15 cellular contexts compared by ENCODE assay signal in genomic region chr2:905833-906140, GRCh38. TPM values are rescaled to one million over a fixed set of nuclear protein-coding genes. Genes with fewer than 3 reads are reported as not detected.
DNase-seq lines count a peak whose midpoint lies in the region; ATAC-seq lines count a peak whose summit lies in the region.
"Had no signal": no experiment of that assay in that cellular context is flagged by ENCODE, and none has a peak within 500 bp of the region (broad histone marks: within the 10 kb centered on the region; RNA-seq: fewer than 3 reads in every experiment).

No MANE protein-coding gene starts in this region.

- DNase-seq in activated CD8-positive, alpha-beta memory T cell treated with anti-CD3 and anti-CD28 coated beads for 24 hours: peak; percentile 41
- no peak for DNase-seq in activated CD8-positive, alpha-beta memory T cell treated with anti-CD3 and anti-CD28 coated beads, Interleukin-2, amount 50 U/mL, for 4 hours
- DNase-seq in NCI-H2107 (lab: John Stamatoyannopoulos, UW) (peak; percentile 1), left lobe of liver (ENCODE audit: low spot score) (peak; percentile 14), ureter (ENCODE audit: low spot score) (peak; percentile 18), HK-2 (ENCODE audit: unreplicated experiment) (no peak), NCI-H2029 (lab: John Stamatoyannopoulos, UW) (no peak)
- DNase-seq: AML-193; CD4-positive, alpha-beta T cell; DMS153; DMS79; GDM1; IMR-90 had no signal

- ATAC-seq in left lobe of liver: no peak
- ATAC-seq: A549 had no signal

RNA-seq across cellular contexts. Expression of gene SNTG2, which starts 44.9 kb away (rescaled TPM):
- total RNA-seq in left lobe of liver: not detected
- total RNA-seq in ureter: 9.9 TPM
- total RNA-seq: Daoy had no signal

Comparison
In these comparisons a context has a peak if more than half of its experiments do, and no peak if none do; other contexts are left out.
1. DNase-seq: peak in activated CD8-positive, alpha-beta memory T cell treated with anti-CD3 and anti-CD28 coated beads for 24 hours (single experiment), NCI-H2107 (single experiment), left lobe of liver (single experiment) and ureter (single experiment); none in activated CD8-positive, alpha-beta memory T cell treated with anti-CD3 and anti-CD28 coated beads, Interleukin-2, amount 50 U/mL, for 4 hours (single experiment), HK-2 (single experiment) and NCI-H2029 (single experiment).